In genomic region chr3:160225181-160226025, GRCh38 we compare ENCODE assay signal across 8 cellular contexts. TPM values are rescaled to one million over a fixed set of nuclear protein-coding genes. Genes with fewer than 3 reads are reported as not detected.
DNase-seq lines count a peak whose midpoint lies in the region; ATAC-seq and TF ChIP-seq lines count a peak whose summit lies in the region.

C3orf80 (plus strand) TSS chr3:160225422; CDS start chr3:160225636, 214 bp downstream.

- H3K27ac ChIP-seq in OCI-LY7 (ENCODE audit: low read depth, low read length, poor library complexity, severe bottlenecking): no peak within 1 kb of the TSS

- H3K4me2 ChIP-seq in OCI-LY7 (ENCODE audit: low read length): peak within 1 kb of the TSS; percentile 81

- H3K36me3 ChIP-seq in OCI-LY7 (ENCODE audit: insufficient read depth, low read length): no peaks in the 10 kb centered on the region

- TF ChIP-seq CTCF in OCI-LY7 (conservative IDR thresholded peaks at IDR 0.05; ENCODE audit: low read length): peak; percentile 42
- peak; percentile 11 for TF ChIP-seq CTCF in glutamatergic neuron (IDR thresholded peaks at IDR 0.05; ENCODE audit: partially characterized antibody, unreplicated experiment)
- peak; percentile 21 for TF ChIP-seq CTCF in osteocyte (IDR thresholded peaks at IDR 0.05)

- H3K4me1 ChIP-seq in OCI-LY7 (ENCODE audit: insufficient read depth, low read length, poor library complexity, severe bottlenecking): no peaks in the 10 kb centered on the region

- H3K4me1 Mint-ChIP-seq in glutamatergic neuron (ENCODE audit: low read depth, unreplicated experiment) (peaks cover 3% of the 10 kb centered on the region), osteocyte (ENCODE audit: unreplicated experiment) (peaks cover 11% of the 10 kb centered on the region)

- no TSS peak for BruUV-seq in OCI-LY7 (replicated peaks; lab: Mats Ljungman, UMichigan)

- H4K20me1 ChIP-seq in OCI-LY7 (ENCODE audit: insufficient read depth, low read length): no peaks in the 10 kb centered on the region

- peak within 1 kb of the TSS; percentile 83 for H3K4me3 Mint-ChIP-seq in glutamatergic neuron (ENCODE audit: unreplicated experiment)
- peak within 1 kb of the TSS; percentile 74 for H3K4me3 Mint-ChIP-seq in osteocyte (ENCODE audit: unreplicated experiment)

- H3K9me3 ChIP-seq in OCI-LY7 (ENCODE audit: low read length): no peaks in the 10 kb centered on the region

- peak; percentile 78 for DNase-seq in Daoy (ENCODE audit: low read depth)
- DNase-seq in HPDE6-E6E7 (ENCODE audit: extremely low spot score): peak; percentile 21
- DNase-seq in OCI-LY7 (ENCODE audit: low spot score): peak; percentile 30
- DNase-seq in activated naive CD4-positive, alpha-beta T cell treated with Interleukin-2 at 50 U/mL for 16 hours: peak; percentile 47
- DNase-seq in glutamatergic neuron: peak; percentile 78
- no peak for DNase-seq in osteocyte (ENCODE audit: extremely low spot score, unreplicated experiment)
- no peak for DNase-seq in kidney glomerular epithelial cell (lab: John Stamatoyannopoulos, UW)

- peak within 1 kb of the TSS; percentile 71; the same call in 1 of the 2 replicates for H2AFZ ChIP-seq in OCI-LY7 (ENCODE audit: low read length)

- CTCF ChIA-PET in OCI-LY7 (lab: Charles Lee; ENCODE audit: unreplicated experiment): no interaction called here

- intact Hi-C loops in OCI-LY7 (cut with micrococcal nuclease; ENCODE audit: unreplicated experiment): no loop called here

- peak; percentile 72 for ATAC-seq in GM21447 (IDR thresholded peaks at IDR 0.05; ENCODE audit: unreplicated experiment)

- no peaks in the 10 kb centered on the region for H3K9me2 ChIP-seq in OCI-LY7 (ENCODE audit: insufficient read depth, low read length)

- H3K79me2 ChIP-seq in OCI-LY7 (ENCODE audit: insufficient read depth, low read depth, low read length): no peaks in the 10 kb centered on the region

- H3K36me3 Mint-ChIP-seq in glutamatergic neuron (ENCODE audit: unreplicated experiment) (no peaks in the 10 kb centered on the region), osteocyte (ENCODE audit: unreplicated experiment) (peaks cover 1% of the 10 kb centered on the region)

- POLR2A ChIA-PET in OCI-LY7 (lab: Charles Lee): interaction anchor here (0.6 kb wide), 1 partner anchor 243 kb away, joined by 3 read pairs; no protein-coding TSS in a partner anchor

- H3K27me3 Mint-ChIP-seq in glutamatergic neuron (ENCODE audit: unreplicated experiment) (peaks cover 11% of the 10 kb centered on the region), osteocyte (ENCODE audit: unreplicated experiment) (peaks cover 62% of the 10 kb centered on the region)

- no peaks in the 10 kb centered on the region for H3K9me3 Mint-ChIP-seq in glutamatergic neuron (ENCODE audit: unreplicated experiment)
- no peaks in the 10 kb centered on the region for H3K9me3 Mint-ChIP-seq in osteocyte (ENCODE audit: unreplicated experiment)

- H3K27ac Mint-ChIP-seq in glutamatergic neuron (ENCODE audit: unreplicated experiment) (peak within 1 kb of the TSS; percentile 62), osteocyte (ENCODE audit: unreplicated experiment) (no peak within 1 kb of the TSS)

- H3K4me3 ChIP-seq in OCI-LY7 (ENCODE audit: low read depth, low read length, poor library complexity, severe bottlenecking): peak within 1 kb of the TSS; percentile 54

RNA-seq across cellular contexts. Expression of gene C3orf80, which starts in this region (rescaled TPM):
- 0.06 and 1.0 TPM in 2 replicates for total RNA-seq in Daoy (2014; rRNA removed; shearing (Covaris generic))
- not detected in 2 replicates for total RNA-seq in OCI-LY7 (2014; rRNA removed; shearing (Covaris generic))
- total RNA-seq in OCI-LY7 (2022): not detected in 2 replicates
- 0.34 TPM for total RNA-seq in glutamatergic neuron (ENCODE audit: unreplicated experiment)
- total RNA-seq in osteocyte: not detected in 2 replicates

Comparison
In these comparisons a context has a peak if more than half of its experiments do, and no peak if none do; other contexts are left out.
1. Peak in DNase-seq, H3K4me3 ChIP-seq and H3K4me2 ChIP-seq in OCI-LY7; RNA of the gene not detected or under 1 TPM.
2. Peak in DNase-seq in glutamatergic neuron; RNA of the gene not detected or under 1 TPM.
3. DNase-seq: peak in Daoy (single experiment), HPDE6-E6E7 (single experiment) and activated naive CD4-positive, alpha-beta T cell treated with Interleukin-2 at 50 U/mL for 16 hours (single experiment); none in osteocyte (single experiment) and kidney glomerular epithelial cell (single experiment).
4. Peak in every context shown above with its lines, with median percentiles within 50 percentile points of each other: CTCF ChIP-seq.